ENCODE assay signal across 15 cellular contexts in genomic region chr2:239171643-239172042, GRCh38.
"Had no signal": no experiment of that assay in that cellular context is flagged by ENCODE, and none has a peak within 500 bp of the region (broad histone marks: within the 10 kb centered on the region; RNA-seq: fewer than 3 reads in every experiment).

No MANE protein-coding gene starts in this region.

- H3K4me3 ChIP-seq: breast epithelium, esophagus muscularis mucosa, left lung, upper lobe of right lung had no signal

- ATAC-seq: activated naive CD8-positive, alpha-beta T cell treated with anti-CD3 and anti-CD28 coated beads, Interleukin-2, amount 50 U/mL, for 24 hours; left lung; upper lobe of right lung had no signal

- DNase-seq: activated CD4-positive, alpha-beta memory T cell treated with anti-CD3 and anti-CD28 coated beads, Interleukin-2, amount 10 ng/mL, durations not matched to agents 7 days and 5 days; activated naive CD4-positive, alpha-beta T cell treated with anti-CD3 and anti-CD28 coated beads for 36 hours; activated naive CD8-positive, alpha-beta T cell treated with anti-CD3 and anti-CD28 coated beads, Interleukin-2, amount 50 U/mL, for 24 hours; activated T-cell treated with anti-CD3 and anti-CD28 coated beads, Interleukin-2, amount 50 U/mL, for 1 hour; effector CD4-positive, alpha-beta T cell; left lung; midbrain; posterior cingulate gyrus; retina; stimulated activated naive CD4-positive, alpha-beta T cell; upper lobe of right lung had no signal

- H3K27me3 ChIP-seq: breast epithelium, esophagus muscularis mucosa, left lung, upper lobe of right lung had no signal

- H3K4me1 ChIP-seq: breast epithelium, left lung, upper lobe of right lung had no signal

- FAIRE-seq: astrocyte, endothelial cell of umbilical vein had no signal

- H3K36me3 ChIP-seq: breast epithelium had no signal

- H3K27ac ChIP-seq: breast epithelium, esophagus muscularis mucosa, left lung, upper lobe of right lung had no signal
